In the genomic region with DNA sequence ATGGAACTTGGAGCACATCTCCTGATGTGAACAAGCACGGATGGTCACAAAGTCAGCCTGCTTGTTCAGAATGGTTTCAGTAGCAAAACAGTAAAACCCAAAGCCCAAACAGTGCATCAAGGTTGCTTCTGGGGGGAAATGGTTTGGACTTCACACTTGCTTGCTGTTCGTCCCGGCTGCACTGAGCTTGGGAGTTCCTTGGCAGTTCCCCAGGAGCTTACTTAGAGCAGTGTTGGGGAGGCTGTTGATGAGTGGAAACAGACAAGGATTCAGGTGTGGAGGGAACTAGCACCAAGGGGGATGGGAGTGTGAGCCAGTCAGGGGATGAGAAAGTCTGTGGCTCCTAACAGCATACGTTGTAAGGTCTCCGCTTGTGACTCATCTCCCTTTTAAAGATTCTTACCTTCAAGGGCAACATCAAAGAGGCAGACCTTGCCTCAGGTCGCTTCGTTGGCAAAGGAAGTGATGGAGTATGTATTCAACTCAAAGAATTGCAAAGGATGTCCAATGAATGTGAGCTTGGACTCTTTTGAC, we compare ENCODE assay signal across 22 cellular contexts. TPM values are rescaled to one million over a fixed set of nuclear protein-coding genes. Genes with fewer than 3 reads are reported as not detected.
DNase-seq lines count a peak whose midpoint lies in the region; ATAC-seq and TF ChIP-seq lines count a peak whose summit lies in the region.
"Had no signal": no experiment of that assay in that cellular context is flagged by ENCODE, and none has a peak within 500 bp of the region (broad histone marks: within the 10 kb centered on the region; RNA-seq: fewer than 3 reads in every experiment).

No MANE protein-coding gene starts in this region.

- H3K9ac ChIP-seq in IMR-90 (ENCODE audit: low read depth, low read length) (no peak overlapping the region), mesendoderm (ENCODE audit: low read length) (no peak overlapping the region)
- H3K9ac ChIP-seq: GM23248 had no signal

- in situ Hi-C loops in IMR-90 (cut with MboI; ENCODE audit: low sequenced_read_pairs) = no loop called here

- no peak overlapping the region for H3K4me2 ChIP-seq in IMR-90 (ENCODE audit: low read depth, low read length)
- no peak overlapping the region for H3K4me2 ChIP-seq in mesendoderm (ENCODE audit: low read length)

- H3K27ac ChIP-seq in IMR-90 (ENCODE audit: insufficient read depth, low read length) (no peak overlapping the region), coronary artery (peak overlapping the region; percentile 42 to 67), mesendoderm (ENCODE audit: low read depth, low read length) (no peak overlapping the region), suprapubic skin (peak overlapping the region; percentile 73)
- H3K27ac ChIP-seq: GM23248, SJCRH30 had no signal

- no peak overlapping the region for H4K5ac ChIP-seq in IMR-90 (ENCODE audit: low read depth, low read length)
- no peak overlapping the region for H4K5ac ChIP-seq in mesendoderm (ENCODE audit: low read length)

- no peak for TF ChIP-seq EP300 in suprapubic skin (IDR thresholded peaks at IDR 0.05)

- H2AK9ac ChIP-seq in IMR-90 (replicated peaks; ENCODE audit: low read depth, low read length, poor library complexity) = peak overlapping the region; percentile 37

- H3K18ac ChIP-seq in IMR-90 (ENCODE audit: low read depth, low read length) = no peak overlapping the region
- no peak overlapping the region for H3K18ac ChIP-seq in mesendoderm (ENCODE audit: low read length)

- no peak overlapping the region for H2AK5ac ChIP-seq in IMR-90 (ENCODE audit: low read depth, low read length)
- no peak overlapping the region for H2AK5ac ChIP-seq in mesendoderm (ENCODE audit: low read length)

- no peak overlapping the region for H3K4me3 ChIP-seq in IMR-90 (ENCODE audit: insufficient read depth, low read depth, low read length)
- H3K4me3 ChIP-seq in coronary artery = no peak overlapping the region
- no peak overlapping the region for H3K4me3 ChIP-seq in mesendoderm (ENCODE audit: low read length)
- no peak overlapping the region for H3K4me3 ChIP-seq in suprapubic skin
- H3K4me3 ChIP-seq in BE2C (ENCODE audit: low read depth, low read length) = no peak overlapping the region
- H3K4me3 ChIP-seq: GM12878, GM23248, SJCRH30 had no signal

- H3K9me3 ChIP-seq in IMR-90 (ENCODE audit: control insufficient read depth, insufficient read depth, low read length) = no peaks in the 10 kb centered on the region
- H3K9me3 ChIP-seq in suprapubic skin = no peaks in the 10 kb centered on the region
- no peaks in the 10 kb centered on the region for H3K9me3 ChIP-seq in BE2C
- H3K9me3 ChIP-seq: SJCRH30 had no signal

- no peaks in the 10 kb centered on the region for H4K20me1 ChIP-seq in IMR-90 (ENCODE audit: insufficient read depth, low read length)

- H3K4me1 ChIP-seq in IMR-90 (ENCODE audit: control insufficient read depth, insufficient read depth, low read length) (no peaks in the 10 kb centered on the region), mesendoderm (ENCODE audit: control insufficient read depth, low read depth, low read length) (no peaks in the 10 kb centered on the region), suprapubic skin (peaks cover 13% of the 10 kb centered on the region), BE2C (no peaks in the 10 kb centered on the region)

- no peak overlapping the region for H2BK15ac ChIP-seq in IMR-90 (ENCODE audit: low read depth, low read length)
- no peak overlapping the region for H2BK15ac ChIP-seq in mesendoderm (replicated peaks; ENCODE audit: low read depth)

- no TSS peak for BruUV-seq in IMR-90 (replicated peaks; lab: Mats Ljungman, UMichigan)

- H3K79me1 ChIP-seq in IMR-90 (ENCODE audit: low read depth in 1 of 2, low read length in 2 of 2) (no peaks in the 10 kb centered on the region), mesendoderm (ENCODE audit: low read length) (no peaks in the 10 kb centered on the region)

- no peak for TF ChIP-seq POLR2A in IMR-90 (IDR thresholded peaks at IDR 0.05; ENCODE audit: low read depth, low read length)
- TF ChIP-seq POLR2A in suprapubic skin (IDR thresholded peaks at IDR 0.05) = no peak

- H3K23ac ChIP-seq in IMR-90 (ENCODE audit: low read depth, low read length) (no peak overlapping the region), mesendoderm (ENCODE audit: low read length) (no peak overlapping the region)

- H4K91ac ChIP-seq in IMR-90 (ENCODE audit: insufficient read depth, low read depth, low read length) = no peak overlapping the region

- DNase-seq in IMR-90 = no peak
- no peak for DNase-seq in coronary artery (ENCODE audit: low spot score)
- DNase-seq in mesendoderm = peak; percentile 34
- no peak for DNase-seq in suprapubic skin (ENCODE audit: low spot score in 2 of 2)
- no peak for DNase-seq in activated naive CD4-positive, alpha-beta T cell treated with anti-CD3 and anti-CD28 coated beads, Interleukin-2, amount 50 U/mL, for 16 hours
- DNase-seq in BE2C = no peak
- DNase-seq: CD4-positive, alpha-beta memory T cell; GM23248; HCEC 1CT; KG1; MV-4-11; NCI-H1417; NCI-H187 treated with DMSO at 0.1 percent for 48 hours; NCI-H2227 treated with DMSO at 0.1 percent for 48 hours; NCI-H510A treated with DMSO at 0.1 percent for 48 hours; NCI-H82; OCI-M1; RPMI8226; SJCRH30 had no signal

- ATAC-seq in IMR-90 (ENCODE audit: low read depth) = no peak
- no peak for ATAC-seq in HG03280 (IDR thresholded peaks at IDR 0.05; ENCODE audit: unreplicated experiment)
- ATAC-seq in HG02970 (IDR thresholded peaks at IDR 0.05; ENCODE audit: low FRiP score, unreplicated experiment) = no peak
- ATAC-seq: GM12878 had no signal

- no peak overlapping the region for H2BK20ac ChIP-seq in IMR-90 (ENCODE audit: low read depth, low read length)

- H4K8ac ChIP-seq in IMR-90 (ENCODE audit: low read depth in 2 of 2, low read length in 2 of 2) (no peak overlapping the region), mesendoderm (ENCODE audit: low read depth, low read length) (no peak overlapping the region)

- no peak for TF ChIP-seq RAD21 in IMR-90 (IDR thresholded peaks at IDR 0.05; ENCODE audit: low read length)

- H3K56ac ChIP-seq in IMR-90 (ENCODE audit: extremely low read depth, insufficient read depth, low read length) (no peak overlapping the region), mesendoderm (ENCODE audit: low read length) (no peak overlapping the region)

- POLR2A ChIA-PET in IMR-90 (lab: Charles Lee; ENCODE audit: unreplicated experiment) = no interaction called here

- H2BK120ac ChIP-seq in IMR-90 (ENCODE audit: low read depth, low read length) (no peak overlapping the region), mesendoderm (ENCODE audit: low read depth, low read length) (no peak overlapping the region)

- TF ChIP-seq CTCF in IMR-90 (conservative IDR thresholded peaks at IDR 0.05; ENCODE audit: low read depth, low read length) (no peak), coronary artery (IDR thresholded peaks at IDR 0.05) (no peak), suprapubic skin (IDR thresholded peaks at IDR 0.05) (no peak), BE2C (IDR thresholded peaks at IDR 0.05; ENCODE audit: low read depth, low read length) (no peak)

- no peak overlapping the region for H2AFZ ChIP-seq in IMR-90 (replicated peaks; ENCODE audit: low read length, poor library complexity)
- H2AFZ ChIP-seq: GM23248 had no signal

- no CpG with 5 or more reads among the region's 7 CpGs for WGBS in IMR-90 (ENCODE audit: extremely low coverage in 2 of 2, insufficient read length in 1 of 2), 2 experiments
- WGBS in mesendoderm (ENCODE audit: extremely low coverage, insufficient coverage, low lambda C conversion rate) = no CpG with 5 or more reads among the region's 7 CpGs
- 51% methylated on average over 7 of the region's 7 CpGs for WGBS in suprapubic skin

- no peaks in the 10 kb centered on the region for H3K9me1 ChIP-seq in IMR-90 (ENCODE audit: insufficient read depth, low read length)

- H3K4ac ChIP-seq in IMR-90 (ENCODE audit: low read depth, low read length) (no peak overlapping the region), mesendoderm (ENCODE audit: low read depth, low read length) (no peak overlapping the region)

- dilution Hi-C loops in IMR-90 (cut with HindIII; ENCODE audit: low sequenced_read_pairs, unreplicated experiment) = no loop called here

- H2BK5ac ChIP-seq in IMR-90 (ENCODE audit: low read depth, low read length, poor library complexity, severe bottlenecking) = no peak overlapping the region
- H2BK5ac ChIP-seq in mesendoderm (ENCODE audit: low read length) = no peak overlapping the region

- H3K36me3 ChIP-seq in IMR-90 (ENCODE audit: control insufficient read depth, insufficient read depth, low read length) (no peaks in the 10 kb centered on the region), mesendoderm (ENCODE audit: control insufficient read depth, insufficient read depth, low read length) (no peaks in the 10 kb centered on the region), suprapubic skin (no peaks in the 10 kb centered on the region), BE2C (no peaks in the 10 kb centered on the region)
- H3K36me3 ChIP-seq: SJCRH30 had no signal

- CTCF ChIA-PET in IMR-90 (lab: Yijun Ruan, JAX) = interaction anchor here (0.7 to 1.4 kb wide), 2 partner anchors 27 to 309 kb away, joined by 3 to 5 read pairs; no protein-coding TSS in a partner anchor

- intact Hi-C loops in IMR-90 (cut with micrococcal nuclease) = no loop called here

- H3K27me3 ChIP-seq in IMR-90 (ENCODE audit: control insufficient read depth, insufficient read depth, low read length) (peaks cover 14% of the 10 kb centered on the region), mesendoderm (ENCODE audit: insufficient read depth, low read length, poor library complexity) (no peaks in the 10 kb centered on the region), suprapubic skin (no peaks in the 10 kb centered on the region), BE2C (no peaks in the 10 kb centered on the region)
- H3K27me3 ChIP-seq: SJCRH30 had no signal

- H3K14ac ChIP-seq in IMR-90 (replicated peaks; ENCODE audit: low read depth, low read length) = no peak overlapping the region

- H3K79me2 ChIP-seq in mesendoderm (ENCODE audit: control insufficient read depth, insufficient read depth, low read length) = no peaks in the 10 kb centered on the region

TF ChIP-seq in IMR-90, 13 proteins besides CTCF, POLR2A, EP300 and RAD21 (continues in another document):
- TF ChIP-seq MAFK (IDR thresholded peaks at IDR 0.05; ENCODE audit: low read depth, low read length) (no peak), RCOR1 (IDR thresholded peaks at IDR 0.05; ENCODE audit: insufficient replicate concordance, low read length) (no peak), FOS (IDR thresholded peaks at IDR 0.05; ENCODE audit: low read depth, low read length) (no peak), RFX5 (IDR thresholded peaks at IDR 0.05; ENCODE audit: low read depth, low read length) (no peak)

RNA-seq across cellular contexts. Expression of gene ITGA8, which starts 19.8 kb away (rescaled TPM):
- under 0.01 TPM in 2 replicates for total RNA-seq in IMR-90 (2012; rRNA removed)
- 0.01 and 0.02 TPM in 2 replicates for polyA plus RNA-seq in IMR-90 (2012; rRNA removed)
- under 0.01 TPM in 1 of 2 replicates, not detected in the other for polyA plus RNA-seq in IMR-90 (2012; cell fraction: cytosol; rRNA removed)
- 0.01 and 0.03 TPM in 2 replicates for polyA plus RNA-seq in IMR-90 (2012; cell fraction: nucleus; rRNA removed; ENCODE audit: low replicate concordance)
- polyA plus RNA-seq in mesendoderm (2013, experiment 1 of 2) = 0.01 TPM
- polyA plus RNA-seq in mesendoderm (2013, experiment 2 of 2) = under 0.01 TPM
- total RNA-seq in suprapubic skin = 1 to 10 TPM; 1.9 to 4.7 (median 2.5) TPM
- polyA plus RNA-seq in BE2C (2012; ENCODE audit: insufficient read depth, insufficient read length, low read depth) = not detected
- total RNA-seq: CD4-positive, alpha-beta memory T cell; SJCRH30 had no signal
- polyA plus RNA-seq: CD4-positive, alpha-beta memory T cell; GM12878; GM23248 had no signal

Comparison
In these comparisons a context has a peak if more than half of its experiments do, and no peak if none do; other contexts are left out.
1. H3K27ac ChIP-seq: peak in coronary artery (2 of 2) and suprapubic skin (single experiment); none in IMR-90 (single experiment) and mesendoderm (single experiment).